In the genomic region with DNA sequence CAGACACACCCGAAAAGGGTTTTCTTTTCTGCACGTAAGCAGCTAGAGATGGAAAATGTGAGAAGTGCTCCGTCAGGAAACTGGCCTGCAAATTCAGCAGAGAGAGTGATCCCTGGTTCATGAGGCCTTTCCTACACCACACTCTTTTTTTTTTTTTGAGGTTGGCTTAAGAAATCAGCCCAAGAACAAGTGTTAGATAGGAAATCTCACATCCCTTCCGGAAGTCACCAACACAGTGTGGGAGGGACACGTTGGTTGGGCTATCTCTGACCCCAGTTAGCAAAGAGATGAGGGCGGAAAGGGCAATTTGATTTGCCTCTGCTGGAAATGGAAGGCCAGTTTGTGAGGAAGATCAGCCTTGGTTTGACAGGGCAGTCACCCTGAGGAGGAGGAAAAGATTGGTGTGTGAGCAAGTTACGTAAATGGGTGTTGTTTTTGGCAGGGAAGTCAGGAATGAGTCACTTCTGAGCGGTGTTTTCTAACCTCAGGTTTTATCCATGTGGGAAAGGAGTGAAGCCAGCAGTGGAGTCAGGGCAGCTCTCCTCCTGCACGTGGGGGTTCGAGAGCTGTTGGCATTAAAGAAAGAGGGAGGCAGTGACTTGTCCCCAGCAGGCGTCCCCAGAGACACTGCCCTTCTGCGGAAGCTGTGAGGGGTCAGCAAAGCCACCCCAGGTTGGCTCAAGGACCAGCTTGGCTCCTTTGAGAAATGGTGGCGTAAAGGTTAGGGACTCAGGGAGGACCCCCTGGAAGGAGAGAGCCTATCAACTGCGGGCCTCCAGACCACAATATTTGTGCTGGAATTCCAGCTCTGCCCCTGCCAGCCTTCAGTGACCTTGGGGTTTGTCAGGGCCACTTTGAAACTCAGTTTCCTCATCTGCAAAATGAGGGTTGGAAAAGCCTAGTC, we compare ENCODE assay signal across 1 cellular context.
TF ChIP-seq lines count a peak whose summit lies in the region.

No MANE protein-coding gene starts in this region.

TF ChIP-seq in K562, 482 proteins besides CTCF, POLR2A, EP300 and RAD21 (continued from another document and continues in another):
- TF ChIP-seq, protein P1, sequence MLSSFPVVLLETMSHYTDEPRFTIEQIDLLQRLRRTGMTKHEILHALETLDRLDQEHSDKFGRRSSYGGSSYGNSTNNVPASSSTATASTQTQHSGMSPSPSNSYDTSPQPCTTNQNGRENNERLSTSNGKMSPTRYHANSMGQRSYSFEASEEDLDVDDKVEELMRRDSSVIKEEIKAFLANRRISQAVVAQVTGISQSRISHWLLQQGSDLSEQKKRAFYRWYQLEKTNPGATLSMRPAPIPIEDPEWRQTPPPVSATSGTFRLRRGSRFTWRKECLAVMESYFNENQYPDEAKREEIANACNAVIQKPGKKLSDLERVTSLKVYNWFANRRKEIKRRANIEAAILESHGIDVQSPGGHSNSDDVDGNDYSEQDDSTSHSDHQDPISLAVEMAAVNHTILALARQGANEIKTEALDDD (IDR thresholded peaks at IDR 0.05): peak; percentile 91
- TF ChIP-seq, protein P2, sequence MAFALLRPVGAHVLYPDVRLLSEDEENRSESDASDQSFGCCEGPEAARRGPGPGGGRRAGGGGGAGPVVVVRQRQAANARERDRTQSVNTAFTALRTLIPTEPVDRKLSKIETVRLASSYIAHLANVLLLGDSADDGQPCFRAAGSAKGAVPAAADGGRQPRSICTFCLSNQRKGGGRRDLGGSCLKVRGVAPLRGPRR (CRISPR knock-in tag; IDR thresholded peaks at IDR 0.05): no peak
- TF ChIP-seq RBM39 (optimal IDR thresholded peaks at IDR 0.05; ENCODE audit: low read depth, low read length): no peak
- TF ChIP-seq MBD2 (IDR thresholded peaks at IDR 0.05; ENCODE audit: borderline replicate concordance, low read depth): peak; percentile 85
- TF ChIP-seq, protein P3, sequence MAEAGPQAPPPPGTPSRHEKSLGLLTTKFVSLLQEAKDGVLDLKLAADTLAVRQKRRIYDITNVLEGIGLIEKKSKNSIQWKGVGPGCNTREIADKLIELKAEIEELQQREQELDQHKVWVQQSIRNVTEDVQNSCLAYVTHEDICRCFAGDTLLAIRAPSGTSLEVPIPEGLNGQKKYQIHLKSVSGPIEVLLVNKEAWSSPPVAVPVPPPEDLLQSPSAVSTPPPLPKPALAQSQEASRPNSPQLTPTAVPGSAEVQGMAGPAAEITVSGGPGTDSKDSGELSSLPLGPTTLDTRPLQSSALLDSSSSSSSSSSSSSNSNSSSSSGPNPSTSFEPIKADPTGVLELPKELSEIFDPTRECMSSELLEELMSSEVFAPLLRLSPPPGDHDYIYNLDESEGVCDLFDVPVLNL (CRISPR knock-in tag; IDR thresholded peaks at IDR 0.05; ENCODE audit: low read depth): no peak
- TF ChIP-seq PURB (CRISPR knock-in tag; IDR thresholded peaks at IDR 0.05; ENCODE audit: low read depth): no peak
- TF ChIP-seq PCBP1 (IDR thresholded peaks at IDR 0.05; ENCODE audit: low read depth, low read length, poor library complexity, severe bottlenecking): no peak
- peak; percentile 90 for TF ChIP-seq BACH1 (tag; IDR thresholded peaks at IDR 0.05)
- no peak for TF ChIP-seq YBX1 (IDR thresholded peaks at IDR 0.05)
- TF ChIP-seq, protein P4, sequence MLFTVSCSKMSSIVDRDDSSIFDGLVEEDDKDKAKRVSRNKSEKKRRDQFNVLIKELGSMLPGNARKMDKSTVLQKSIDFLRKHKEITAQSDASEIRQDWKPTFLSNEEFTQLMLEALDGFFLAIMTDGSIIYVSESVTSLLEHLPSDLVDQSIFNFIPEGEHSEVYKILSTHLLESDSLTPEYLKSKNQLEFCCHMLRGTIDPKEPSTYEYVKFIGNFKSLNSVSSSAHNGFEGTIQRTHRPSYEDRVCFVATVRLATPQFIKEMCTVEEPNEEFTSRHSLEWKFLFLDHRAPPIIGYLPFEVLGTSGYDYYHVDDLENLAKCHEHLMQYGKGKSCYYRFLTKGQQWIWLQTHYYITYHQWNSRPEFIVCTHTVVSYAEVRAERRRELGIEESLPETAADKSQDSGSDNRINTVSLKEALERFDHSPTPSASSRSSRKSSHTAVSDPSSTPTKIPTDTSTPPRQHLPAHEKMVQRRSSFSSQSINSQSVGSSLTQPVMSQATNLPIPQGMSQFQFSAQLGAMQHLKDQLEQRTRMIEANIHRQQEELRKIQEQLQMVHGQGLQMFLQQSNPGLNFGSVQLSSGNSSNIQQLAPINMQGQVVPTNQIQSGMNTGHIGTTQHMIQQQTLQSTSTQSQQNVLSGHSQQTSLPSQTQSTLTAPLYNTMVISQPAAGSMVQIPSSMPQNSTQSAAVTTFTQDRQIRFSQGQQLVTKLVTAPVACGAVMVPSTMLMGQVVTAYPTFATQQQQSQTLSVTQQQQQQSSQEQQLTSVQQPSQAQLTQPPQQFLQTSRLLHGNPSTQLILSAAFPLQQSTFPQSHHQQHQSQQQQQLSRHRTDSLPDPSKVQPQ (CRISPR knock-in tag; IDR thresholded peaks at IDR 0.05; ENCODE audit: borderline replicate concordance): 0 out of 2 replicates have a peak, but pooled peaks have one; percentile 60
- TF ChIP-seq HNRNPK (IDR thresholded peaks at IDR 0.05; ENCODE audit: low read depth, low read length, poor library complexity, severe bottlenecking): no peak
- TF ChIP-seq, protein P5, sequence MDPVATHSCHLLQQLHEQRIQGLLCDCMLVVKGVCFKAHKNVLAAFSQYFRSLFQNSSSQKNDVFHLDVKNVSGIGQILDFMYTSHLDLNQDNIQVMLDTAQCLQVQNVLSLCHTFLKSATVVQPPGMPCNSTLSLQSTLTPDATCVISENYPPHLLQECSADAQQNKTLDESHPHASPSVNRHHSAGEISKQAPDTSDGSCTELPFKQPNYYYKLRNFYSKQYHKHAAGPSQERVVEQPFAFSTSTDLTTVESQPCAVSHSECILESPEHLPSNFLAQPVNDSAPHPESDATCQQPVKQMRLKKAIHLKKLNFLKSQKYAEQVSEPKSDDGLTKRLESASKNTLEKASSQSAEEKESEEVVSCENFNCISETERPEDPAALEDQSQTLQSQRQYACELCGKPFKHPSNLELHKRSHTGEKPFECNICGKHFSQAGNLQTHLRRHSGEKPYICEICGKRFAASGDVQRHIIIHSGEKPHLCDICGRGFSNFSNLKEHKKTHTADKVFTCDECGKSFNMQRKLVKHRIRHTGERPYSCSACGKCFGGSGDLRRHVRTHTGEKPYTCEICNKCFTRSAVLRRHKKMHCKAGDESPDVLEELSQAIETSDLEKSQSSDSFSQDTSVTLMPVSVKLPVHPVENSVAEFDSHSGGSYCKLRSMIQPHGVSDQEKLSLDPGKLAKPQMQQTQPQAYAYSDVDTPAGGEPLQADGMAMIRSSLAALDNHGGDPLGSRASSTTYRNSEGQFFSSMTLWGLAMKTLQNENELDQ (CRISPR knock-in tag; IDR thresholded peaks at IDR 0.05; ENCODE audit: borderline replicate concordance): no peak
- no peak for TF ChIP-seq NFYB (IDR thresholded peaks at IDR 0.05; ENCODE audit: extremely low read depth, insufficient read length)
- no peak for TF ChIP-seq NR4A1 (CRISPR knock-in tag; IDR thresholded peaks at IDR 0.05)
- peak; percentile 73 for TF ChIP-seq NR4A1 (tag; IDR thresholded peaks at IDR 0.05)
- no peak for TF ChIP-seq POLR2H (tag; IDR thresholded peaks at IDR 0.05; ENCODE audit: low read depth)
- TF ChIP-seq NRF1 (conservative IDR thresholded peaks at IDR 0.05 in 1 of 2, IDR thresholded peaks at IDR 0.05 in 1 of 2): peak in 1 of 2 experiments; percentile 45; a peak in 3 of 4 replicates
- peak; percentile 84; the same call in 1 of the 2 replicates for TF ChIP-seq NCOA1 (IDR thresholded peaks at IDR 0.05; ENCODE audit: low read depth)
- TF ChIP-seq ZNF384 (IDR thresholded peaks at IDR 0.05; ENCODE audit: low read depth, low read length): peak; percentile 96
- TF ChIP-seq ADNP (tag; IDR thresholded peaks at IDR 0.05): no peak
- no peak for TF ChIP-seq RBM14 (IDR thresholded peaks at IDR 0.05; ENCODE audit: borderline replicate concordance, insufficient read depth, low read depth, low read length)
- TF ChIP-seq ZZZ3 (IDR thresholded peaks at IDR 0.05): no peak
- TF ChIP-seq ZFP1 (CRISPR knock-in tag; IDR thresholded peaks at IDR 0.05): no peak
- peak; percentile 89 for TF ChIP-seq MEF2D (tag; conservative IDR thresholded peaks at IDR 0.05; ENCODE audit: low read depth)
- peak in 1 of 2 experiments; percentile 72; a peak in 1 of 4 replicates for TF ChIP-seq MAZ (CRISPR knock-in tag; conservative IDR thresholded peaks at IDR 0.05 in 1 of 2, IDR thresholded peaks at IDR 0.05 in 1 of 2)
- TF ChIP-seq, protein P6, sequence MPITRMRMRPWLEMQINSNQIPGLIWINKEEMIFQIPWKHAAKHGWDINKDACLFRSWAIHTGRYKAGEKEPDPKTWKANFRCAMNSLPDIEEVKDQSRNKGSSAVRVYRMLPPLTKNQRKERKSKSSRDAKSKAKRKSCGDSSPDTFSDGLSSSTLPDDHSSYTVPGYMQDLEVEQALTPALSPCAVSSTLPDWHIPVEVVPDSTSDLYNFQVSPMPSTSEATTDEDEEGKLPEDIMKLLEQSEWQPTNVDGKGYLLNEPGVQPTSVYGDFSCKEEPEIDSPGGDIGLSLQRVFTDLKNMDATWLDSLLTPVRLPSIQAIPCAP (CRISPR knock-in tag; IDR thresholded peaks at IDR 0.05; ENCODE audit: borderline replicate concordance): no peak
- no peak for TF ChIP-seq CHCHD3 (CRISPR knock-in tag; IDR thresholded peaks at IDR 0.05)
- no peak for TF ChIP-seq ZNF408 (CRISPR knock-in tag; IDR thresholded peaks at IDR 0.05; ENCODE audit: low read depth)
- TF ChIP-seq LEF1 (IDR thresholded peaks at IDR 0.05): peak; percentile 84
- TF ChIP-seq TEAD4 (IDR thresholded peaks at IDR 0.05; ENCODE audit: low read length): peak; percentile 81
- no peak for TF ChIP-seq TEAD4 (CRISPR knock-in tag; IDR thresholded peaks at IDR 0.05; ENCODE audit: borderline replicate concordance)
- TF ChIP-seq, protein P7, sequence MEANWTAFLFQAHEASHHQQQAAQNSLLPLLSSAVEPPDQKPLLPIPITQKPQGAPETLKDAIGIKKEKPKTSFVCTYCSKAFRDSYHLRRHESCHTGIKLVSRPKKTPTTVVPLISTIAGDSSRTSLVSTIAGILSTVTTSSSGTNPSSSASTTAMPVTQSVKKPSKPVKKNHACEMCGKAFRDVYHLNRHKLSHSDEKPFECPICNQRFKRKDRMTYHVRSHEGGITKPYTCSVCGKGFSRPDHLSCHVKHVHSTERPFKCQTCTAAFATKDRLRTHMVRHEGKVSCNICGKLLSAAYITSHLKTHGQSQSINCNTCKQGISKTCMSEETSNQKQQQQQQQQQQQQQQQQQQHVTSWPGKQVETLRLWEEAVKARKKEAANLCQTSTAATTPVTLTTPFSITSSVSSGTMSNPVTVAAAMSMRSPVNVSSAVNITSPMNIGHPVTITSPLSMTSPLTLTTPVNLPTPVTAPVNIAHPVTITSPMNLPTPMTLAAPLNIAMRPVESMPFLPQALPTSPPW (CRISPR knock-in tag; IDR thresholded peaks at IDR 0.05): peak; percentile 53
- TF ChIP-seq, protein P8, sequence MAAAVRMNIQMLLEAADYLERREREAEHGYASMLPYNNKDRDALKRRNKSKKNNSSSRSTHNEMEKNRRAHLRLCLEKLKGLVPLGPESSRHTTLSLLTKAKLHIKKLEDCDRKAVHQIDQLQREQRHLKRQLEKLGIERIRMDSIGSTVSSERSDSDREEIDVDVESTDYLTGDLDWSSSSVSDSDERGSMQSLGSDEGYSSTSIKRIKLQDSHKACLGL (CRISPR knock-in tag; IDR thresholded peaks at IDR 0.05; ENCODE audit: borderline replicate concordance, poor library complexity, severe bottlenecking): no peak
- TF ChIP-seq RBM17 (IDR thresholded peaks at IDR 0.05; ENCODE audit: borderline replicate concordance, low read depth, low read length): no peak
- TF ChIP-seq MEF2A (IDR thresholded peaks at IDR 0.05; ENCODE audit: control insufficient read depth, low read depth, low read length): no peak
- no peak; the same call in 1 of the 2 replicates for TF ChIP-seq TCFL5 (CRISPR knock-in tag; conservative IDR thresholded peaks at IDR 0.05)
- TF ChIP-seq IFI16 (CRISPR knock-in tag; IDR thresholded peaks at IDR 0.05): no peak
- TF ChIP-seq NFE2L1 (tag; IDR thresholded peaks at IDR 0.05; ENCODE audit: borderline replicate concordance, low read depth): no peak
- no peak for TF ChIP-seq ESRRB (CRISPR knock-in tag; IDR thresholded peaks at IDR 0.05; ENCODE audit: borderline replicate concordance)
- TF ChIP-seq SMARCB1 (IDR thresholded peaks at IDR 0.05; ENCODE audit: insufficient read length, low read depth): no peak
- no peak for TF ChIP-seq KAT2B (IDR thresholded peaks at IDR 0.05; ENCODE audit: low read depth, low read length)
- TF ChIP-seq, protein P9, sequence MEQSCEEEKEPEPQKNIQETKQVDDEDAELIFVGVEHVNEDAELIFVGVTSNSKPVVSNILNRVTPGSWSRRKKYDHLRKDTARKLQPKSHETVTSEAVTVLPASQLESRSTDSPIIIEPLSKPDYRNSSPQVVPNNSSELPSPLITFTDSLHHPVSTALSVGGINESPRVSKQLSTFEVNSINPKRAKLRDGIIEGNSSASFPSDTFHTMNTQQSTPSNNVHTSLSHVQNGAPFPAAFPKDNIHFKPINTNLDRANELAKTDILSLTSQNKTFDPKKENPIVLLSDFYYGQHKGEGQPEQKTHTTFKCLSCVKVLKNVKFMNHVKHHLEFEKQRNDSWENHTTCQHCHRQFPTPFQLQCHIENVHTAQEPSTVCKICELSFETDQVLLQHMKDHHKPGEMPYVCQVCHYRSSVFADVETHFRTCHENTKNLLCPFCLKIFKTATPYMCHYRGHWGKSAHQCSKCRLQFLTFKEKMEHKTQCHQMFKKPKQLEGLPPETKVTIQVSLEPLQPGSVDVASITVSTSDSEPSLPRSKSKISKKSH (CRISPR knock-in tag; IDR thresholded peaks at IDR 0.05): no peak
- TF ChIP-seq GATAD2A (IDR thresholded peaks at IDR 0.05): peak; percentile 97
- TF ChIP-seq RBM22 (IDR thresholded peaks at IDR 0.05; ENCODE audit: low read depth, low read length, poor library complexity, severe bottlenecking): no peak
- TF ChIP-seq, protein P10, sequence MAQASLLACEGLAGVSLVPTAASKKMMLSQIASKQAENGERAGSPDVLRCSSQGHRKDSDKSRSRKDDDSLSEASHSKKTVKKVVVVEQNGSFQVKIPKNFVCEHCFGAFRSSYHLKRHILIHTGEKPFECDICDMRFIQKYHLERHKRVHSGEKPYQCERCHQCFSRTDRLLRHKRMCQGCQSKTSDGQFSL (CRISPR knock-in tag; IDR thresholded peaks at IDR 0.05): no peak
- TF ChIP-seq, protein P10 (tag; IDR thresholded peaks at IDR 0.05): 0 out of 4 replicates have a peak, but pooled peaks of 1 of the 2 experiments have one; percentile 25
- TF ChIP-seq FOXK2 (conservative IDR thresholded peaks at IDR 0.05 in 1 of 2, IDR thresholded peaks at IDR 0.05 in 1 of 2; ENCODE audit: low read depth in 2 of 2): peak; percentile 88 to 92
- no peak for TF ChIP-seq CBX2 (IDR thresholded peaks at IDR 0.05; ENCODE audit: insufficient read depth, low read length, poor library complexity, severe bottlenecking)
- no peak for TF ChIP-seq ZNF444 (CRISPR knock-in tag; IDR thresholded peaks at IDR 0.05)
- TF ChIP-seq ZNF830 (CRISPR knock-in tag; IDR thresholded peaks at IDR 0.05): no peak
- TF ChIP-seq SRSF7 (optimal IDR thresholded peaks at IDR 0.05; ENCODE audit: low read depth, low read length): no peak
- no peak for TF ChIP-seq RBM34 (IDR thresholded peaks at IDR 0.05; ENCODE audit: borderline replicate concordance, insufficient read depth, low read length)
- TF ChIP-seq ZNF274 (IDR thresholded peaks at IDR 0.05; ENCODE audit: borderline replicate concordance, low read depth, low read length): no peak
- TF ChIP-seq CREB1 (IDR thresholded peaks at IDR 0.05): peak; percentile 59; the same call in 1 of the 2 replicates
- TF ChIP-seq CREB1 (CRISPR knock-in tag; IDR thresholded peaks at IDR 0.05): no peak
- no peak for TF ChIP-seq NFIX (CRISPR knock-in tag; IDR thresholded peaks at IDR 0.05; ENCODE audit: low read depth)
- no peak for TF ChIP-seq FUS (optimal IDR thresholded peaks at IDR 0.05; ENCODE audit: low read depth, low read length)
